ENCODE assay signal across 8 cellular contexts in the genomic region with DNA sequence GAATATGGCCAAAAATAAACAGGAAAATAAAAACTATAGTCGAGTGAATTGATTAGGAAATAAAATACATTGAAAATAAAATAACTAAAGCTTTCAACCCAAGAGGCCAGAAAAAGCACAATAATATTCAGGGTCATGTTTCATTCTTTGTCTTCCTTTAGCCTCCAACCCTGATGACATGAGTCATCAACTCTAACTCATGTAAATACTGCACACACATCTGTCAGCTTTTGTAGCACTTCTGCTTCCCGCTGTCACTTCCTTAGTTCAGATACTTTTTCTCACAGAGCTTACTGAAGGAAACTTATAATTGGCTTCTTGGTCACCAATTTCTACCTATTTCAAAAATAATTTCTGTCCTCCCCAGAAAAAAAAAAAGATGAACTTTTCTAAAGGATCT.
DNase-seq lines count a peak whose midpoint lies in the region; ATAC-seq and TF ChIP-seq lines count a peak whose summit lies in the region.

No MANE protein-coding gene starts in this region.

- H3K27me3 Mint-ChIP-seq in activated naive CD4-positive, alpha-beta T cell treated with anti-CD3 and anti-CD28 coated beads, Interleukin-2, amount 10 ng/mL, durations not matched to agents 7 days and 5 days: peaks cover 1% of the 10 kb centered on the region

- 45 to 68% (median 66%) methylated on average over 2 of the region's 2 CpGs for WGBS in ovary, 3 donors

- peak; percentile 57 for DNase-seq in A172 (ENCODE audit: low spot score)
- DNase-seq in SIG-M5 treated with dmso at 0.1 percent for 504 hours (lab: John Stamatoyannopoulos, UW; ENCODE audit: unreplicated experiment): peak; percentile 93
- DNase-seq in mucosa of descending colon: peak in 1 of 3 donors; percentile 30
- no peak for DNase-seq in C1 segment of cervical spinal cord (lab: John Stamatoyannopoulos, UW)
- no peak for DNase-seq in ovary
- DNase-seq in activated naive CD4-positive, alpha-beta T cell treated with anti-CD3 and anti-CD28 coated beads, Interleukin-2, amount 10 ng/mL, durations not matched to agents 7 days and 5 days: no peak

- no peaks in the 10 kb centered on the region for H3K4me1 Mint-ChIP-seq in activated naive CD4-positive, alpha-beta T cell treated with anti-CD3 and anti-CD28 coated beads, Interleukin-2, amount 10 ng/mL, durations not matched to agents 7 days and 5 days

- no peak for TF ChIP-seq EP300 in ovary (IDR thresholded peaks at IDR 0.05)

- H3K27me3 ChIP-seq in ovary: no peaks in the 10 kb centered on the region

- no peaks in the 10 kb centered on the region for H3K9me3 Mint-ChIP-seq in activated naive CD4-positive, alpha-beta T cell treated with anti-CD3 and anti-CD28 coated beads, Interleukin-2, amount 10 ng/mL, durations not matched to agents 7 days and 5 days

- ATAC-seq in GM19043 (IDR thresholded peaks at IDR 0.05; ENCODE audit: low read depth, unreplicated experiment) (peak; percentile 65), HG03442 (IDR thresholded peaks at IDR 0.05; ENCODE audit: unreplicated experiment) (peak; percentile 96), mucosa of descending colon (peak; percentile 92)

- no peak for TF ChIP-seq CTCF in mucosa of descending colon (IDR thresholded peaks at IDR 0.05)
- no peak for TF ChIP-seq CTCF in ovary (IDR thresholded peaks at IDR 0.05)

- H3K27ac Mint-ChIP-seq in activated naive CD4-positive, alpha-beta T cell treated with anti-CD3 and anti-CD28 coated beads, Interleukin-2, amount 10 ng/mL, durations not matched to agents 7 days and 5 days: no peak overlapping the region

- H3K4me1 ChIP-seq in mucosa of descending colon (ENCODE audit: low read depth): no peaks in the 10 kb centered on the region
- no peaks in the 10 kb centered on the region for H3K4me1 ChIP-seq in ovary (ENCODE audit: insufficient read depth)

- CTCF ChIA-PET in activated naive CD4-positive, alpha-beta T cell treated with anti-CD3 and anti-CD28 coated beads, Interleukin-2, amount 10 ng/mL, durations not matched to agents 7 days and 5 days (lab: Charles Lee): no interaction called here

- no peaks in the 10 kb centered on the region for H3K36me3 Mint-ChIP-seq in activated naive CD4-positive, alpha-beta T cell treated with anti-CD3 and anti-CD28 coated beads, Interleukin-2, amount 10 ng/mL, durations not matched to agents 7 days and 5 days

- no peaks in the 10 kb centered on the region for H3K9me3 ChIP-seq in mucosa of descending colon
- no peaks in the 10 kb centered on the region for H3K9me3 ChIP-seq in ovary

- H3K4me3 ChIP-seq in mucosa of descending colon (no peak overlapping the region), ovary (no peak overlapping the region)

- TF ChIP-seq POLR2A in ovary (IDR thresholded peaks at IDR 0.05): no peak

- H3K36me3 ChIP-seq in mucosa of descending colon (ENCODE audit: low read depth) (no peaks in the 10 kb centered on the region), ovary (no peaks in the 10 kb centered on the region)

- intact Hi-C loops in mucosa of descending colon (cut with DNase I, micrococcal nuclease) (no loop called here), ovary (cut with DNase I) (no loop called here)

- H3K4me3 Mint-ChIP-seq in activated naive CD4-positive, alpha-beta T cell treated with anti-CD3 and anti-CD28 coated beads, Interleukin-2, amount 10 ng/mL, durations not matched to agents 7 days and 5 days: no peak overlapping the region

- H3K27ac ChIP-seq in ovary: no peak overlapping the region

Comparison
In these comparisons a context has a peak if more than half of its experiments do, and no peak if none do; other contexts are left out.
1. DNase-seq: peak in A172 (single experiment) and SIG-M5 treated with dmso at 0.1 percent for 504 hours (single experiment); none in C1 segment of cervical spinal cord (0 of 14), ovary (0 of 5) and activated naive CD4-positive, alpha-beta T cell treated with anti-CD3 and anti-CD28 coated beads, Interleukin-2, amount 10 ng/mL, durations not matched to agents 7 days and 5 days (single experiment).
2. Peak in every context shown above with its lines, with median percentiles within 50 percentile points of each other: ATAC-seq.